Comparison of ENCODE assay signal across 8 cellular contexts in genomic region chr20:61253640-61254511, GRCh38. TPM values are rescaled to one million over a fixed set of nuclear protein-coding genes. Genes with fewer than 3 reads are reported as not detected.
DNase-seq lines count a peak whose midpoint lies in the region; ATAC-seq, FAIRE-seq and TF ChIP-seq lines count a peak whose summit lies in the region.

No MANE protein-coding gene starts in this region.

- peak; percentile 41 for DNase-seq in ELF-1 (ENCODE audit: low read depth, low spot score)
- peak in 1 of 2 experiments; percentile 6 for DNase-seq in SJSA1 (ENCODE audit: low read depth in 1 of 2, low spot score in 2 of 2)
- peak; percentile 34 to 46 for DNase-seq in frontal cortex (ENCODE audit: low spot score in 2 of 2)
- DNase-seq in prostate gland (ENCODE audit: low spot score), result no peak
- no peak for DNase-seq in RKO (ENCODE audit: low spot score)
- DNase-seq in activated CD4-positive, alpha-beta T cell treated with anti-CD3 and anti-CD28 coated beads for 4 hours, result no peak

- H3K4me1 ChIP-seq in SJSA1 (replicated peaks), result peaks cover 15% of the 10 kb centered on the region
- H3K4me1 ChIP-seq in prostate gland (replicated peaks), result no peaks in the 10 kb centered on the region

- no peaks in the 10 kb centered on the region for H3K36me3 ChIP-seq in SJSA1
- H3K36me3 ChIP-seq in prostate gland, result no peaks in the 10 kb centered on the region

- FAIRE-seq in frontal cortex (lab: Jason Lieb, UNC), result no peak

- WGBS in prostate gland, result 19% methylated on average over 56 of the region's 62 CpGs

- H3K27me3 ChIP-seq in SJSA1 (replicated peaks) (peaks cover 72% of the 10 kb centered on the region), prostate gland (replicated peaks; ENCODE audit: insufficient read depth) (peaks cover 2% of the 10 kb centered on the region)

- TF ChIP-seq POLR2A in prostate gland (IDR thresholded peaks at IDR 0.05), result no peak

- intact Hi-C loops in prostate gland (cut with DNase I), result no loop called here

- H3K4me3 ChIP-seq in SJSA1 (peak overlapping the region; percentile 32), prostate gland (peak overlapping the region; percentile 12 to 31)

- H3K9me3 ChIP-seq in SJSA1 (replicated peaks) (peaks cover 5% of the 10 kb centered on the region; the same call in 1 of the 2 replicates), prostate gland (no peaks in the 10 kb centered on the region)

- no peak for TF ChIP-seq CTCF in prostate gland (IDR thresholded peaks at IDR 0.05)

- ATAC-seq in HG03095 (IDR thresholded peaks at IDR 0.05; ENCODE audit: unreplicated experiment) (no peak), HG03039 (IDR thresholded peaks at IDR 0.05; ENCODE audit: unreplicated experiment) (no peak)

- no peak overlapping the region for H3K27ac ChIP-seq in SJSA1
- no peak overlapping the region for H3K27ac ChIP-seq in prostate gland

RNA-seq across cellular contexts. Expression of gene CDH4, which starts 1.8 kb away (rescaled TPM):
- 0.13 TPM in 1 of 2 replicates, not detected in the other for total RNA-seq in SJSA1 (2014; rRNA removed; shearing (Covaris generic))
- total RNA-seq in frontal cortex (22.8 TPM), prostate gland (1 to 10 TPM in 1 of 2 donors, under 1 TPM in 1; 0.05 to 2.2 TPM)

Comparison
In these comparisons a context has a peak if more than half of its experiments do, and no peak if none do; other contexts are left out.
1. DNase-seq: peak in ELF-1 (single experiment) and frontal cortex (2 of 2); none in prostate gland (single experiment), RKO (single experiment) and activated CD4-positive, alpha-beta T cell treated with anti-CD3 and anti-CD28 coated beads for 4 hours (0 of 2).